In the genomic region with DNA sequence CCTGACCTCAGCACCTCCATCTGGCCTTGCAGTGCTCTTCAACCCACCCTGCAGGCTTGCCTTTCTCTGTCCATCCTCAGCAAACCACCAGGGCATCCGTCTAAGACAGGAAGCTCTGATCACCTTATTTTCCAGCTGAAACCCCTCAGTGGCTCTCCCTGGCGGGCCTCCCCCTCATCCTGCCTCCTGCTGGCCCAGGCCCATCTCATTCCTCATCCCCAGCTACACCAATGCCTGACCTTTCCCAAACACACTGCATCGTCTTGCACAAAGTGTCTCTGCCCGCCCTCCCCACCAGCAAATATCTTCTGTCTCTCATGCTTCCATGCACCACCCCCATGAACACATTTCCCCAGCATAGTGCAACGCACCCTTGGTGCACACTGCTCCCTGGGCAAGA, we compare ENCODE assay signal across 17 cellular contexts.
"Had no signal": no experiment of that assay in that cellular context is flagged by ENCODE, and none has a peak within 500 bp of the region (broad histone marks: within the 10 kb centered on the region; RNA-seq: fewer than 3 reads in every experiment).

No MANE protein-coding gene starts in this region.

- H3K36me3 ChIP-seq: neutrophil, SJCRH30 had no signal

- H3K27me3 ChIP-seq: body of pancreas, neutrophil, SJCRH30 had no signal

- DNase-seq: activated CD4-positive, alpha-beta T cell treated with anti-CD3 and anti-CD28 coated beads for 4 hours; activated naive CD4-positive, alpha-beta T cell treated with anti-CD3 and anti-CD28 coated beads, Interleukin-2, amount 50 U/mL, for 16 hours; amniotic stem cell; central memory CD4-positive, alpha-beta T cell; hypothalamus; left cardiac atrium; posterior cingulate gyrus; SJCRH30; stimulated activated naive B cell treated with anti-CD40 and anti-IgM and Interleukin-4, amounts not matched to agents 10 μg/mL and 1 μg/mL and 100 μg/mL, for 72 hours; T-helper 9 cell had no signal

- H3K27ac ChIP-seq: body of pancreas, neutrophil, RWPE1, SJCRH30, VCaP had no signal

- H3K27ac Mint-ChIP-seq: memory B cell; stimulated activated naive B cell treated with anti-CD40 and anti-IgM and Interleukin-4, amounts not matched to agents 10 μg/mL and 1 μg/mL and 100 μg/mL, for 72 hours; type B pancreatic cell had no signal

- H3K27me3 Mint-ChIP-seq: memory B cell, type B pancreatic cell had no signal

- H3K4me3 Mint-ChIP-seq: memory B cell; stimulated activated naive B cell treated with anti-CD40 and anti-IgM and Interleukin-4, amounts not matched to agents 10 μg/mL and 1 μg/mL and 100 μg/mL, for 72 hours; type B pancreatic cell had no signal

- ATAC-seq: body of pancreas; left cardiac atrium; stimulated activated naive B cell treated with anti-CD40 and anti-IgM and Interleukin-4, amounts not matched to agents 10 μg/mL and 1 μg/mL and 100 μg/mL, for 72 hours had no signal

- H3K9me3 ChIP-seq: body of pancreas, neutrophil, SJCRH30 had no signal

- H3K4me3 ChIP-seq: body of pancreas, SJCRH30, skin epidermis had no signal

- H3K9me3 Mint-ChIP-seq: memory B cell, type B pancreatic cell had no signal

- H3K36me3 Mint-ChIP-seq: memory B cell, type B pancreatic cell had no signal
